Comparison of ENCODE assay signal across 7 cellular contexts in the genomic region with DNA sequence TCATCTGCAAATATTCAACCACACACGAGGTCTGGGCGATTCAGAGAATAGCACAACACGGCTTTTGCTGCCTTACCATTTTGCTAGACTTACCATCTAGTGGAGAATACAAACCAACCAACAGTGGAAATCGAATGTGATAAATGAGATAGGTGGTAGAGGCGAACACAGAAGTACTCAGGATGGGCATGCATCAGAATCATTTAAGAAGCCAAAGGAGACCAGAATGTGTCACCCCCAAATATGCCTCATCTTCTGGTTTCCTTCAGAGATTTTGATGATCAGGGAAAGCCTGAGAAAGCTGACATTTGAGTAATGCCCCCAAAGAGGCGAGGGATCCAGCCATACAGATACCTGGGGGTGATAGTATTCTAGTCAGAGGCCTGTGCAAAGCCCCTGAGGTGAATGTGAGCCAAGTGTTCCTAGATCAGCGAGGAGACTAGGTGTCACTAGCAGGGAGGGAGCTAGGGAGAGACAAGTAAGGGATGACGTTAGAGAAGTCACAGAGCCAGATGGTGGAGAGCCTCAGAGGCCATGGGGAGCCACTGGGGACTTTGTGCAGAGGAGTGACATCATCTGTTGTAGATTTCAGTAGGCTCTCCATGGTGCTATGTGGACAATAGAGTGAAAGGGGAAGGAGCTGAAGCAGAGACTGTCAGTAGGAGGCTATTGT. TPM values are rescaled to one million over a fixed set of nuclear protein-coding genes. Genes with fewer than 3 reads are reported as not detected.
DNase-seq lines count a peak whose midpoint lies in the region; ATAC-seq, FAIRE-seq and TF ChIP-seq lines count a peak whose summit lies in the region.

No MANE protein-coding gene starts in this region.

- POLR2A ChIA-PET in K562 (lab: Yijun Ruan, JAX): no interaction called here

- CTCF ChIA-PET in K562 (lab: Yijun Ruan, JAX; ENCODE audit: low intra/inter-chr PET ratio): no interaction called here

- ATAC-seq in GM19023 (IDR thresholded peaks at IDR 0.05; ENCODE audit: unreplicated experiment) (peak; percentile 18), K562 (peak; percentile 53)

- peaks cover 4% of the 10 kb centered on the region; the same call in 1 of the 2 replicates for H4K20me1 ChIP-seq in K562 (replicated peaks; ENCODE audit: control insufficient read depth, insufficient read depth, low read length)

- peaks cover 20% of the 10 kb centered on the region for H3K36me3 ChIP-seq in K562 (ENCODE audit: control insufficient read depth, insufficient read depth, low read length)
- no peaks in the 10 kb centered on the region for H3K36me3 ChIP-seq in neutrophil

- H3K27ac ChIP-seq in K562 (ENCODE audit: extremely low read depth, low read depth, low read length): no peak overlapping the region
- H3K27ac ChIP-seq in neutrophil: peak overlapping the region; percentile 88

- H3K4me2 ChIP-seq in K562 (ENCODE audit: insufficient read depth, low read length): peak overlapping the region; percentile 86

- H3K9me1 ChIP-seq in K562 (ENCODE audit: control insufficient read depth, insufficient read depth, low read length): no peaks in the 10 kb centered on the region

- no peak for TF ChIP-seq POLR2A in K562 (conservative IDR thresholded peaks at IDR 0.05)

- no peak overlapping the region for H2AFZ ChIP-seq in K562 (ENCODE audit: low read depth, low read length)

- intact Hi-C loops in K562 (cut with micrococcal nuclease): loop anchor here (10.0 kb wide), 1 partner anchor 810 kb away; a partner anchor contains a TSS

- H3K4me3 ChIP-seq in LNCaP clone FGC (ENCODE audit: low read depth, low read length) (peak overlapping the region; percentile 66; the same call in 1 of the 2 replicates), K562 (no peak overlapping the region), neutrophil (ENCODE audit: low read depth in 1 of 2, low read length in 1 of 2) (peak overlapping the region in 1 of 2 experiments; percentile 43)

- TF ChIP-seq RAD21 in K562 (CRISPR knock-in tag; conservative IDR thresholded peaks at IDR 0.05 in 1 of 2, IDR thresholded peaks at IDR 0.05 in 1 of 2): no peak

- 64% methylated on average over 6 of the region's 8 CpGs for WGBS in K562 (ENCODE audit: insufficient coverage, low coverage, missing lambda C conversion rate)

- peaks cover 48% of the 10 kb centered on the region for H3K79me2 ChIP-seq in K562 (ENCODE audit: control insufficient read depth, insufficient read depth, low read length)

- in situ Hi-C loops in K562 (cut with MboI): no loop called here

- H3K9me3 ChIP-seq in K562 (replicated peaks; ENCODE audit: control insufficient read depth, insufficient read depth, low read depth, low read length) (no peaks in the 10 kb centered on the region; the same call in 1 of the 2 replicates), neutrophil (no peaks in the 10 kb centered on the region)

- TF ChIP-seq EP300 in K562 (IDR thresholded peaks at IDR 0.05; ENCODE audit: low read length): no peak

- H3K9ac ChIP-seq in K562 (ENCODE audit: insufficient read depth in 1 of 2, low read depth in 2 of 2, low read length in 2 of 2): peak overlapping the region in 1 of 2 experiments; percentile 53; a peak in 1 of 4 replicates

- FAIRE-seq in K562 (lab: Jason Lieb, UNC): no peak

- no peak for TF ChIP-seq CTCF in LNCaP clone FGC (IDR thresholded peaks at IDR 0.05; ENCODE audit: control insufficient read depth, extremely low read depth, insufficient read depth)
- no peak for TF ChIP-seq CTCF in K562 (IDR thresholded peaks at IDR 0.05 in 2 of 3, conservative IDR thresholded peaks at IDR 0.05 in 1 of 3; ENCODE audit: insufficient read depth in 2 of 3, low read depth in 1 of 3, low read length in 3 of 3)
- no peak for TF ChIP-seq CTCF in neutrophil (IDR thresholded peaks at IDR 0.05)

- BruUV-seq in K562 (replicated peaks; lab: Mats Ljungman, UMichigan): no TSS peak

- H3K27me3 ChIP-seq in K562 (ENCODE audit: control insufficient read depth in 2 of 2, insufficient read depth in 2 of 2, low read length in 2 of 2): no peaks in the 10 kb centered on the region
- no peaks in the 10 kb centered on the region for H3K27me3 ChIP-seq in neutrophil

- no peak for DNase-seq in LNCaP clone FGC (ENCODE audit: low read depth)
- peak; percentile 11 to 24 (median 16) for DNase-seq in K562 (ENCODE audit: extremely low read depth in 1 of 4, low spot score in 3 of 4)
- DNase-seq in NCI-H1436 treated with DMSO at 0.1 percent for 48 hours (lab: John Stamatoyannopoulos, UW): no peak
- no peak for DNase-seq in NCI-H1105 treated with DMSO at 0.1 percent for 48 hours (lab: John Stamatoyannopoulos, UW)
- DNase-seq in pons (ENCODE audit: low spot score): no peak

- peaks cover 11 to 17% of the 10 kb centered on the region in 2 experiments; a peak in 4 of 5 replicates for H3K4me1 ChIP-seq in K562 (replicated peaks in 1 of 2; ENCODE audit: control insufficient read depth in 2 of 2, insufficient read depth in 2 of 2, low read length in 2 of 2)
- H3K4me1 ChIP-seq in neutrophil (ENCODE audit: control insufficient read depth in 1 of 2, insufficient read depth in 1 of 2, low read depth in 1 of 2, low read length in 1 of 2): peaks cover 42 to 46% of the 10 kb centered on the region in 2 experiments

TF ChIP-seq in K562, 482 proteins besides CTCF, POLR2A, EP300 and RAD21:
- TF ChIP-seq HNRNPL (IDR thresholded peaks at IDR 0.05; ENCODE audit: low read depth, low read length) (no peak), U2AF1 (optimal IDR thresholded peaks at IDR 0.05; ENCODE audit: low read depth, low read length) (no peak), ZSCAN29 (IDR thresholded peaks at IDR 0.05) (no peak), CCNT2 (IDR thresholded peaks at IDR 0.05; ENCODE audit: borderline replicate concordance, extremely low read depth, insufficient read length, low read depth, low read length) (no peak), CREM (IDR thresholded peaks at IDR 0.05; ENCODE audit: low read depth) (0 out of 2 replicates have a peak, but pooled peaks have one; percentile 18), EHMT2 (IDR thresholded peaks at IDR 0.05) (0 out of 2 replicates have a peak, but pooled peaks have one; percentile 54), ZNF57 (CRISPR knock-in tag; IDR thresholded peaks at IDR 0.05) (no peak), TCF3 (CRISPR knock-in tag; IDR thresholded peaks at IDR 0.05) (no peak), FOXA3 (CRISPR knock-in tag; conservative IDR thresholded peaks at IDR 0.05 in 1 of 2, IDR thresholded peaks at IDR 0.05 in 1 of 2) (no peak), HDAC1 (IDR thresholded peaks at IDR 0.05) (no peak), SMAD3 (CRISPR knock-in tag; conservative IDR thresholded peaks at IDR 0.05) (no peak)
- TF ChIP-seq, protein P1, sequence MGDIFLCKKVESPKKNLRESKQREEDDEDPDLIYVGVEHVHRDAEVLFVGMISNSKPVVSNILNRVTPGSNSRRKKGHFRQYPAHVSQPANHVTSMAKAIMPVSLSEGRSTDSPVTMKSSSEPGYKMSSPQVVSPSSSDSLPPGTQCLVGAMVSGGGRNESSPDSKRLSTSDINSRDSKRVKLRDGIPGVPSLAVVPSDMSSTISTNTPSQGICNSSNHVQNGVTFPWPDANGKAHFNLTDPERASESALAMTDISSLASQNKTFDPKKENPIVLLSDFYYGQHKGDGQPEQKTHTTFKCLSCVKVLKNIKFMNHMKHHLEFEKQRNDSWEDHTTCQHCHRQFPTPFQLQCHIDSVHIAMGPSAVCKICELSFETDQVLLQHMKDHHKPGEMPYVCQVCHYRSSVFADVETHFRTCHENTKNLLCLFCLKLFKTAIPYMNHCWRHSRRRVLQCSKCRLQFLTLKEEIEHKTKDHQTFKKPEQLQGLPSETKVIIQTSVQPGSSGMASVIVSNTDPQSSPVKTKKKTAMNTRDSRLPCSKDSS (IDR thresholded peaks at IDR 0.05; ENCODE audit: low read depth, partially characterized antibody): no peak
- TF ChIP-seq, protein P2, sequence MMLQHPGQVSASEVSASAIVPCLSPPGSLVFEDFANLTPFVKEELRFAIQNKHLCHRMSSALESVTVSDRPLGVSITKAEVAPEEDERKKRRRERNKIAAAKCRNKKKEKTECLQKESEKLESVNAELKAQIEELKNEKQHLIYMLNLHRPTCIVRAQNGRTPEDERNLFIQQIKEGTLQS (IDR thresholded peaks at IDR 0.05): peak; percentile 47; the same call in 1 of the 2 replicates
- TF ChIP-seq, protein P2 (CRISPR knock-in tag; conservative IDR thresholded peaks at IDR 0.05): no peak

RNA-seq across cellular contexts. Expression of a gene that starts 1.7 kb away (rescaled TPM):
- total RNA-seq in K562 (2011; cell fraction: chromatin; rRNA removed; ENCODE audit: low replicate concordance): 33.7 and 89.5 TPM in 2 replicates
- total RNA-seq in K562 (2011; cell fraction: nucleolus; rRNA removed): 12.2 and 16.1 TPM in 2 replicates
- 27.9 and 35.1 TPM in 2 replicates for total RNA-seq in K562 (2011; cell fraction: nucleoplasm; rRNA removed)
- total RNA-seq in K562 (2014; rRNA removed) (14.1 and 16.7 TPM in 2 replicates), K562 (2014; rRNA removed; fragmentation: Illumina TruSeq; extraction: Trizol) (18.1 and 25.2 TPM in 2 replicates), K562 (2015; rRNA removed; fragmentation: Illumina TruSeq; extraction: Trizol) (22.5 and 25.7 TPM in 2 replicates), K562 (2021) (24.2 and 24.9 TPM in 2 replicates)
- polyA plus RNA-seq in K562 (2011; rRNA removed) (19.5 and 35.4 TPM in 2 replicates), K562 (2014; fragmentation: Illumina TruSeq; extraction: Trizol) (22.6 and 25.8 TPM in 2 replicates), K562 (2014; fragmentation: Nextera tagmentation; extraction: Ambion mirVana) (1 to 10 TPM in 1 of 2 experiments, under 1 TPM in 1; 0.96 to 1.0 TPM), K562 (2014; rRNA removed) (22.4 and 22.7 TPM in 2 replicates)
- 16.8 and 22.8 TPM in 2 replicates for polyA plus RNA-seq in K562 (2011; cell fraction: cytosol; rRNA removed)
- 37.4 and 57.2 TPM in 2 replicates for polyA plus RNA-seq in K562 (2011; cell fraction: nucleus; rRNA removed)
- polyA plus RNA-seq in K562 (2012): 16.1 and 17.9 TPM in 2 replicates
- 38.0 and 48.5 TPM in 2 replicates for polyA minus RNA-seq in K562 (2011; rRNA and poly(A)+ RNA removed)
- 14.4 and 18.8 TPM in 2 replicates for polyA minus RNA-seq in K562 (2011; cell fraction: cytosol; rRNA and poly(A)+ RNA removed)
- polyA minus RNA-seq in K562 (2011; cell fraction: nucleus; rRNA and poly(A)+ RNA removed): 15.1 and 17.4 TPM in 2 replicates

Comparison
In these comparisons a context has a peak if more than half of its experiments do, and no peak if none do; other contexts are left out.
1. DNase-seq: peak in K562 (4 of 4); none in LNCaP clone FGC (single experiment), NCI-H1436 treated with DMSO at 0.1 percent for 48 hours (single experiment), NCI-H1105 treated with DMSO at 0.1 percent for 48 hours (single experiment) and pons (single experiment).